8 cellular contexts compared by ENCODE assay signal in the genomic region with DNA sequence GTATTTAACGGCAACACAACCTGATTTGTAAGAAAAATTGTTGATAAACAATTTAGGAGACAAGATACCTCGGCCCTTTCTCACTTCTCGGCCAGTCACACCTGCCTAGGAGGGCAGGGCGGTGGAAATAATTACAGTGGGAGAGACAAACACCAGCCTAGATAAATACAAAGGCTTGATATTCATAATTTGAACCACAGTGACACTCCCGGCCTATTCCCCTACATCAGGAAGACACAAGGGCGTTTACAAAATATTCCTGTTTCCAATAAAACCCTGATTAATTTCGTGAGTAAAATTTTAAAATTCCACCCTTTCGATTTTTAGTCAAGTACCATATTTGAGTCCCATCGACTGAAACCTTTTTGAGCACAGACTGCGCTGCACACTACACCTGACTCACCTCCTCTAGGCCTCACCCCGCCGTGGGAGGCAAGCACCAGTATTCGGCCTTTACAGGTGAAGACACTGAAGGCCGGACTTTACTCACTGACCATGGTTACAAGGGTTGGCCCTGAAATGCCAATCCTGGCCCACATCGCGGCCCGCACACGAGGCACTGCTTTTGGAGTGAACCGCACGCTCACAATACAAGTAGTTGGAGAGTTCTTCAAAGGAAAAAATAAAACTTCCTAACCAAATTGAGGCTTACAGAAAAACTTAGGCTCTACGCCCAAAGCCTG. TPM values are rescaled to one million over a fixed set of nuclear protein-coding genes. Genes with fewer than 3 reads are reported as not detected.
DNase-seq lines count a peak whose midpoint lies in the region; ATAC-seq and TF ChIP-seq lines count a peak whose summit lies in the region.

No MANE protein-coding gene starts in this region.

- BruUV-seq in Panc1 (replicated peaks; lab: Mats Ljungman, UMichigan) = no TSS peak

- ATAC-seq in Panc1 (peak; percentile 42), left ventricle myocardium superior (peak; percentile 33)
- peak; percentile 27 for ATAC-seq in activated naive CD8-positive, alpha-beta T cell treated with anti-CD3 and anti-CD28 coated beads, Interleukin-2, amount 10 ng/mL, durations not matched to agents 7 days and 5 days (ENCODE audit: low read depth)

- no peaks in the 10 kb centered on the region for H3K27me3 Mint-ChIP-seq in activated naive CD8-positive, alpha-beta T cell treated with anti-CD3 and anti-CD28 coated beads, Interleukin-2, amount 10 ng/mL, durations not matched to agents 7 days and 5 days

- no peaks in the 10 kb centered on the region for H3K9me3 Mint-ChIP-seq in activated naive CD8-positive, alpha-beta T cell treated with anti-CD3 and anti-CD28 coated beads, Interleukin-2, amount 10 ng/mL, durations not matched to agents 7 days and 5 days

- peak overlapping the region; percentile 94 for H3K27ac Mint-ChIP-seq in activated naive CD8-positive, alpha-beta T cell treated with anti-CD3 and anti-CD28 coated beads, Interleukin-2, amount 10 ng/mL, durations not matched to agents 7 days and 5 days

- DNase-seq in NCI-H2081 (lab: John Stamatoyannopoulos, UW) = peak; percentile 35 to 55
- DNase-seq in NCI-H2081 treated with DMSO at 0.1 percent for 48 hours (lab: John Stamatoyannopoulos, UW) = no peak
- no peak for DNase-seq in Panc1 (ENCODE audit: low read depth, low spot score)
- DNase-seq in activated naive CD8-positive, alpha-beta T cell treated with anti-CD3 and anti-CD28 coated beads, Interleukin-2, amount 10 ng/mL, durations not matched to agents 7 days and 5 days = peak; percentile 51
- DNase-seq in left ventricle myocardium superior = no peak
- no peak for DNase-seq in GM19238 (ENCODE audit: insufficient read length, low spot score)
- DNase-seq in KBM-7 = no peak

- no peaks in the 10 kb centered on the region for H3K27me3 ChIP-seq in Panc1 (ENCODE audit: control insufficient read depth, insufficient read depth, low read length)
- H3K27me3 ChIP-seq in rectal smooth muscle tissue (ENCODE audit: control insufficient read depth, insufficient read depth, low read length) = no peaks in the 10 kb centered on the region

- peaks cover 24% of the 10 kb centered on the region for H3K4me1 ChIP-seq in Panc1 (ENCODE audit: control insufficient read depth, insufficient read depth, low read length)
- H3K4me1 ChIP-seq in rectal smooth muscle tissue (ENCODE audit: control insufficient read depth, insufficient read depth, low read length) = peaks cover 25% of the 10 kb centered on the region

- POLR2A ChIA-PET in Panc1 (lab: Charles Lee) = no interaction called here
- POLR2A ChIA-PET in activated naive CD8-positive, alpha-beta T cell treated with anti-CD3 and anti-CD28 coated beads, Interleukin-2, amount 10 ng/mL, durations not matched to agents 7 days and 5 days (lab: Charles Lee) = no interaction called here

- in situ Hi-C loops in Panc1 (cut with HindIII; ENCODE audit: low pct_unique_long_range_greater_than_20kb, low sequenced_read_pairs) (no loop called here), KBM-7 (cut with MboI; ENCODE audit: low pct_unique_long_range_greater_than_20kb, low sequenced_read_pairs) (no loop called here)

- CTCF ChIA-PET in Panc1 (lab: Charles Lee) = no interaction called here

- intact Hi-C loops in Panc1 (cut with micrococcal nuclease; ENCODE audit: unreplicated experiment) (loop anchor here (5.0 to 10.0 kb wide), 2 partner anchors 109 to 313 kb away; a partner anchor contains a TSS), left ventricle myocardium superior (cut with micrococcal nuclease) (no loop called here)

- TF ChIP-seq CTCF in Panc1 (IDR thresholded peaks at IDR 0.05) = no peak

- H3K4me3 Mint-ChIP-seq in activated naive CD8-positive, alpha-beta T cell treated with anti-CD3 and anti-CD28 coated beads, Interleukin-2, amount 10 ng/mL, durations not matched to agents 7 days and 5 days = peak overlapping the region; percentile 97

- H3K4me3 ChIP-seq in Panc1 (ENCODE audit: low read depth in 2 of 2, low read length in 2 of 2) = peak overlapping the region; percentile 86 to 97
- H3K4me3 ChIP-seq in rectal smooth muscle tissue (ENCODE audit: low read length) = peak overlapping the region; percentile 86

- no peaks in the 10 kb centered on the region for H3K9me3 ChIP-seq in Panc1 (ENCODE audit: control insufficient read depth, insufficient read depth, low read depth, low read length)

- H3K36me3 Mint-ChIP-seq in activated naive CD8-positive, alpha-beta T cell treated with anti-CD3 and anti-CD28 coated beads, Interleukin-2, amount 10 ng/mL, durations not matched to agents 7 days and 5 days = peaks cover 12% of the 10 kb centered on the region

- peaks cover 35% of the 10 kb centered on the region for H3K4me1 Mint-ChIP-seq in activated naive CD8-positive, alpha-beta T cell treated with anti-CD3 and anti-CD28 coated beads, Interleukin-2, amount 10 ng/mL, durations not matched to agents 7 days and 5 days

- H3K9ac ChIP-seq in rectal smooth muscle tissue (ENCODE audit: low read length) = peak overlapping the region; percentile 88

- H3K27ac ChIP-seq in Panc1 (ENCODE audit: low read length) (peak overlapping the region; percentile 97), rectal smooth muscle tissue (ENCODE audit: low read depth, low read length) (peak overlapping the region; percentile 89)

- H3K36me3 ChIP-seq in Panc1 (ENCODE audit: control insufficient read depth, insufficient read depth, low read length) (peaks cover 5% of the 10 kb centered on the region; the same call in 1 of the 2 replicates), rectal smooth muscle tissue (ENCODE audit: control insufficient read depth, insufficient read depth, low read length) (no peaks in the 10 kb centered on the region)

RNA-seq across cellular contexts. Expression of a gene that starts 0.8 kb away (rescaled TPM):
- total RNA-seq in Panc1 (2021; ENCODE audit: unreplicated experiment) = 153 TPM
- polyA plus RNA-seq in Panc1 (2012; ENCODE audit: insufficient read length) = 56.4 TPM
- 100 to 1,000 TPM; 155 to 172 TPM for total RNA-seq in activated naive CD8-positive, alpha-beta T cell treated with anti-CD3 and anti-CD28 coated beads, Interleukin-2, amount 10 ng/mL, durations not matched to agents 7 days and 5 days
- total RNA-seq in left ventricle myocardium superior = 165 TPM

RNA-seq across cellular contexts. Expression of a gene that starts 39.3 kb away (rescaled TPM):
- 61.1 TPM for total RNA-seq in Panc1 (2021; ENCODE audit: unreplicated experiment)
- polyA plus RNA-seq in Panc1 (2012; ENCODE audit: insufficient read length) = 22.3 TPM
- 10 to 100 TPM; 28.5 to 36.3 TPM for total RNA-seq in activated naive CD8-positive, alpha-beta T cell treated with anti-CD3 and anti-CD28 coated beads, Interleukin-2, amount 10 ng/mL, durations not matched to agents 7 days and 5 days
- total RNA-seq in left ventricle myocardium superior = 6.7 TPM

Comparison
In these comparisons a context has a peak if more than half of its experiments do, and no peak if none do; other contexts are left out.
1. DNase-seq: peak in NCI-H2081 (2 of 2) and activated naive CD8-positive, alpha-beta T cell treated with anti-CD3 and anti-CD28 coated beads, Interleukin-2, amount 10 ng/mL, durations not matched to agents 7 days and 5 days (single experiment); none in NCI-H2081 treated with DMSO at 0.1 percent for 48 hours (single experiment), Panc1 (single experiment), left ventricle myocardium superior (single experiment), GM19238 (single experiment) and KBM-7 (single experiment).
2. Peak in every context shown above with its lines, with median percentiles within 50 percentile points of each other: ATAC-seq.